In the genomic region with DNA sequence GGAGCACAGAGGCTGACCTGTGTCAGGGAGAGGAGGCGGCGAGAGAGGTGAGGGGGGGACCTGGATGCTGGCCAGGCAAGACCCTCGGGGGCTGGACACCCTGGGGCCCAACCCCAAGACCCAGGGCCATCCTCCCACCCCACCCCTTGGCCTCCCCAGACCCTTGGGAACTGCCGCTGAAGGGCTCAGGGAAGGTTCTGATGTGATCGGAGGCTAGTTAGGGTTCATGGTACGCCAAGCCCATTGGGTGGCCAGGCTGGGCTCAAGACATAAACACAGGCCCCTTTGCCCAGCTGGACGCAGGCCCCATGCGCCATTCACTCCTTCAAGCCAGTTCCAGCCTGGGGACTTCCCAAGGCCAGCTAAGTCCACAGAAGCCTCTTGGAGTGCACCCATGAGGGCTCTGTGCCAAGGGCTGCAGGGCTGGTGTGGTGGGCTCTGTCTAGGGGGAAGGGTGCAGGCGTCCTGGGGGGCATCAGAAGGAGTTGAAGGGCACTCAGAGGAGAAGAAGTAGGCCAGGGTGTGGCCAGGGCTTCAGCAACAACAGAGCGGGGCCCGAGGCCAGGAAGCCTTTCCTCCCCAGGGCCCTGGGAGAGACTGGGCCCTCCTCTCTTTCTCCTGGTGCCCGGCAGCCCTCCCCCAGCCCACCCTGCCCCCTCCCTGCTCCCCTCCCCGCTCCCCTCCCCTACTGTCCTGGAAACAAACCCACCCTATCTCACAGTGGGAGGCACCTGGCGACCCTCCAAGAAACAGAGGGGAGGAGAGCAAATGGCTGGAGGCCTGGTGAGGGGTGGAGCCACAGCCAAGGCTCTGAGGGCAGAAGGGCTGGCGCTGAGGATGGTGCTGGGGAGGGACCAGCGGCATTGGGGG, we compare ENCODE assay signal across 1 cellular context.
TF ChIP-seq lines count a peak whose summit lies in the region.

No MANE protein-coding gene starts in this region.

TF ChIP-seq in endothelial cell of umbilical vein, 7 proteins besides CTCF, POLR2A, EP300 and RAD21:
- TF ChIP-seq, protein P1, sequence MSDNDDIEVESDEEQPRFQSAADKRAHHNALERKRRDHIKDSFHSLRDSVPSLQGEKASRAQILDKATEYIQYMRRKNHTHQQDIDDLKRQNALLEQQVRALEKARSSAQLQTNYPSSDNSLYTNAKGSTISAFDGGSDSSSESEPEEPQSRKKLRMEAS (IDR thresholded peaks at IDR 0.05; ENCODE audit: insufficient read depth, insufficient read length), result no peak
- TF ChIP-seq POLR2AphosphoS5 (IDR thresholded peaks at IDR 0.05; ENCODE audit: insufficient read depth, low read depth, low read length) (no peak), GATA2 (IDR thresholded peaks at IDR 0.05; ENCODE audit: insufficient read depth, insufficient read length, low read depth, low read length) (no peak), JUN (IDR thresholded peaks at IDR 0.05; ENCODE audit: borderline replicate concordance, insufficient read depth, insufficient read length, low read depth) (no peak), MYC (IDR thresholded peaks at IDR 0.05; ENCODE audit: low read depth, low read length) (no peak), FOS (IDR thresholded peaks at IDR 0.05; ENCODE audit: borderline replicate concordance, insufficient read depth, low read length) (no peak), EZH2 (IDR thresholded peaks at IDR 0.05; ENCODE audit: borderline replicate concordance, low read depth, low read length, severe bottlenecking) (no peak)
